In genomic region chr17:7856840-7857723, GRCh38 we compare ENCODE assay signal across 1 cellular context.
TF ChIP-seq lines count a peak whose summit lies in the region.

Gene NAA38, minus strand, starts transcription at chr17:7857559. Its CDS starts 96 bp downstream, at chr17:7857463.

TF ChIP-seq in HepG2, 621 proteins besides CTCF, POLR2A, EP300 and RAD21 (continued from another document and continues in another):
- TF ChIP-seq ARID5B (CRISPR knock-in tag; IDR thresholded peaks at IDR 0.05) (peak; percentile 35; the same call in 1 of the 2 replicates), GFI1 (CRISPR knock-in tag; IDR thresholded peaks at IDR 0.05; ENCODE audit: borderline replicate concordance) (no peak), ZNF781 (CRISPR knock-in tag; IDR thresholded peaks at IDR 0.05; ENCODE audit: borderline replicate concordance, not compliant biosample characterization) (peak; percentile 54), SRSF1 (optimal IDR thresholded peaks at IDR 0.05; ENCODE audit: low read depth, low read length) (no peak), NFE2L2 (IDR thresholded peaks at IDR 0.05; ENCODE audit: low read length) (no peak), NCOA2 (CRISPR knock-in tag; IDR thresholded peaks at IDR 0.05) (peak; percentile 45; the same call in 1 of the 2 replicates), BHLHE40 (IDR thresholded peaks at IDR 0.05; ENCODE audit: low read length) (no peak), NFIC (IDR thresholded peaks at IDR 0.05; ENCODE audit: low read length) (no peak), KDM5B (CRISPR knock-in tag; IDR thresholded peaks at IDR 0.05; ENCODE audit: borderline replicate concordance) (peak; percentile 66; the same call in 1 of the 2 replicates), SP4 (CRISPR knock-in tag; IDR thresholded peaks at IDR 0.05) (no peak), ZNF543 (CRISPR knock-in tag; IDR thresholded peaks at IDR 0.05) (peak; percentile 24; the same call in 1 of the 2 replicates), NR2C2 (CRISPR knock-in tag; IDR thresholded peaks at IDR 0.05; ENCODE audit: borderline replicate concordance) (peak; percentile 43; the same call in 1 of the 2 replicates), ZNF7 (CRISPR knock-in tag; IDR thresholded peaks at IDR 0.05) (no peak), ETV5 (CRISPR knock-in tag; IDR thresholded peaks at IDR 0.05; ENCODE audit: borderline replicate concordance) (peak; percentile 24; the same call in 1 of the 2 replicates), ZXDC (CRISPR knock-in tag; IDR thresholded peaks at IDR 0.05) (no peak), RELA (CRISPR knock-in tag; IDR thresholded peaks at IDR 0.05) (no peak), TBX2 (CRISPR knock-in tag; IDR thresholded peaks at IDR 0.05; ENCODE audit: borderline replicate concordance) (peak; percentile 33), TRAFD1 (CRISPR knock-in tag; IDR thresholded peaks at IDR 0.05; ENCODE audit: borderline replicate concordance) (no peak), ZHX2 (IDR thresholded peaks at IDR 0.05; ENCODE audit: low read depth) (no peak), ZHX2 (CRISPR knock-in tag; IDR thresholded peaks at IDR 0.05; ENCODE audit: borderline replicate concordance) (no peak), DR1 (CRISPR knock-in tag; IDR thresholded peaks at IDR 0.05) (no peak), ZNF260 (CRISPR knock-in tag; IDR thresholded peaks at IDR 0.05; ENCODE audit: borderline replicate concordance, low read depth) (no peak), PITX1 (CRISPR knock-in tag; IDR thresholded peaks at IDR 0.05) (peak; percentile 74; the same call in 1 of the 2 replicates), TCF7L2 (IDR thresholded peaks at IDR 0.05; ENCODE audit: low read depth, low read length) (no peak), SNAPC2 (CRISPR knock-in tag; IDR thresholded peaks at IDR 0.05) (no peak; the same call in 1 of the 2 replicates), POLR2G (IDR thresholded peaks at IDR 0.05; ENCODE audit: low read depth, low read length) (peak; percentile 54), ZNF615 (CRISPR knock-in tag; IDR thresholded peaks at IDR 0.05; ENCODE audit: borderline replicate concordance) (no peak), EEA1 (CRISPR knock-in tag; IDR thresholded peaks at IDR 0.05; ENCODE audit: borderline replicate concordance) (no peak), HOXA7 (CRISPR knock-in tag; IDR thresholded peaks at IDR 0.05) (no peak), RNF2 (conservative IDR thresholded peaks at IDR 0.05; ENCODE audit: low read depth) (no peak), NPAS2 (CRISPR knock-in tag; IDR thresholded peaks at IDR 0.05; ENCODE audit: borderline replicate concordance) (no peak), ZBTB33 (CRISPR knock-in tag; IDR thresholded peaks at IDR 0.05) (no peak)
- TF ChIP-seq, protein P1, sequence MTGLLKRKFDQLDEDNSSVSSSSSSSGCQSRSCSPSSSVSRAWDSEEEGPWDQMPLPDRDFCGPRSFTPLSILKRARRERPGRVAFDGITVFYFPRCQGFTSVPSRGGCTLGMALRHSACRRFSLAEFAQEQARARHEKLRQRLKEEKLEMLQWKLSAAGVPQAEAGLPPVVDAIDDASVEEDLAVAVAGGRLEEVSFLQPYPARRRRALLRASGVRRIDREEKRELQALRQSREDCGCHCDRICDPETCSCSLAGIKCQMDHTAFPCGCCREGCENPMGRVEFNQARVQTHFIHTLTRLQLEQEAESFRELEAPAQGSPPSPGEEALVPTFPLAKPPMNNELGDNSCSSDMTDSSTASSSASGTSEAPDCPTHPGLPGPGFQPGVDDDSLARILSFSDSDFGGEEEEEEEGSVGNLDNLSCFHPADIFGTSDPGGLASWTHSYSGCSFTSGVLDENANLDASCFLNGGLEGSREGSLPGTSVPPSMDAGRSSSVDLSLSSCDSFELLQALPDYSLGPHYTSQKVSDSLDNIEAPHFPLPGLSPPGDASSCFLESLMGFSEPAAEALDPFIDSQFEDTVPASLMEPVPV (CRISPR knock-in tag; IDR thresholded peaks at IDR 0.05), result no peak
- TF ChIP-seq, protein P2, sequence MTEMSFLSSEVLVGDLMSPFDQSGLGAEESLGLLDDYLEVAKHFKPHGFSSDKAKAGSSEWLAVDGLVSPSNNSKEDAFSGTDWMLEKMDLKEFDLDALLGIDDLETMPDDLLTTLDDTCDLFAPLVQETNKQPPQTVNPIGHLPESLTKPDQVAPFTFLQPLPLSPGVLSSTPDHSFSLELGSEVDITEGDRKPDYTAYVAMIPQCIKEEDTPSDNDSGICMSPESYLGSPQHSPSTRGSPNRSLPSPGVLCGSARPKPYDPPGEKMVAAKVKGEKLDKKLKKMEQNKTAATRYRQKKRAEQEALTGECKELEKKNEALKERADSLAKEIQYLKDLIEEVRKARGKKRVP (CRISPR knock-in tag; IDR thresholded peaks at IDR 0.05), result no peak
- TF ChIP-seq, protein P3, sequence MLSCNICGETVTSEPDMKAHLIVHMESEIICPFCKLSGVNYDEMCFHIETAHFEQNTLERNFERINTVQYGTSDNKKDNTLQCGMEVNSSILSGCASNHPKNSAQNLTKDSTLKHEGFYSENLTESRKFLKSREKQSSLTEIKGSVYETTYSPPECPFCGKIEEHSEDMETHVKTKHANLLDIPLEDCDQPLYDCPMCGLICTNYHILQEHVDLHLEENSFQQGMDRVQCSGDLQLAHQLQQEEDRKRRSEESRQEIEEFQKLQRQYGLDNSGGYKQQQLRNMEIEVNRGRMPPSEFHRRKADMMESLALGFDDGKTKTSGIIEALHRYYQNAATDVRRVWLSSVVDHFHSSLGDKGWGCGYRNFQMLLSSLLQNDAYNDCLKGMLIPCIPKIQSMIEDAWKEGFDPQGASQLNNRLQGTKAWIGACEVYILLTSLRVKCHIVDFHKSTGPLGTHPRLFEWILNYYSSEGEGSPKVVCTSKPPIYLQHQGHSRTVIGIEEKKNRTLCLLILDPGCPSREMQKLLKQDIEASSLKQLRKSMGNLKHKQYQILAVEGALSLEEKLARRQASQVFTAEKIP (CRISPR knock-in tag; IDR thresholded peaks at IDR 0.05; ENCODE audit: borderline replicate concordance), result no peak
- TF ChIP-seq, protein P4, sequence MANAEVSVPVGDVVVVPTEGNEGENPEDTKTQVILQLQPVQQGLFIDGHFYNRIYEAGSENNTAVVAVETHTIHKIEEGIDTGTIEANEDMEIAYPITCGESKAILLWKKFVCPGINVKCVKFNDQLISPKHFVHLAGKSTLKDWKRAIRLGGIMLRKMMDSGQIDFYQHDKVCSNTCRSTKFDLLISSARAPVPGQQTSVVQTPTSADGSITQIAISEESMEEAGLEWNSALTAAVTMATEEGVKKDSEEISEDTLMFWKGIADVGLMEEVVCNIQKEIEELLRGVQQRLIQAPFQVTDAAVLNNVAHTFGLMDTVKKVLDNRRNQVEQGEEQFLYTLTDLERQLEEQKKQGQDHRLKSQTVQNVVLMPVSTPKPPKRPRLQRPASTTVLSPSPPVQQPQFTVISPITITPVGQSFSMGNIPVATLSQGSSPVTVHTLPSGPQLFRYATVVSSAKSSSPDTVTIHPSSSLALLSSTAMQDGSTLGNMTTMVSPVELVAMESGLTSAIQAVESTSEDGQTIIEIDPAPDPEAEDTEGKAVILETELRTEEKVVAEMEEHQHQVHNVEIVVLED (CRISPR knock-in tag; IDR thresholded peaks at IDR 0.05; ENCODE audit: borderline replicate concordance), result peak; percentile 66; the same call in 1 of the 2 replicates
